In the genomic region with DNA sequence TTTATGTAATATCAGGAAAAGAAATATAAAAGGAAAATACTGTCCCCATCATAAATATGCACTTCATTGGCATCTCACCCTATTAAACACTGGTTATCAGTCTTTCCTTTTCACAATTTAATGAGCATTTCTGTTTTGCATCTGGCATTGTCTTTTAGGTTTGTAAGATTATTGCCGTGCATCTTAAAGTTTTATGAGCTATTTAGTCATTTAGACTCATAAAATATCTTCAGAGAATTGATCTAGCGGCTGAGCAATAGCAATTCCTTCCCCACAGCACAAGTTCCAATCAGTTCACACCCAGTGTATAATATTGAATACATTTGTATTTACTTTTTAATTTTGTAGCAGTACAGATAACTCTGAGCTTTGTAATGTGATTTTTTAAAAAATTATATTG, we compare ENCODE assay signal across 27 cellular contexts.
"Had no signal": no experiment of that assay in that cellular context is flagged by ENCODE, and none has a peak within 500 bp of the region (broad histone marks: within the 10 kb centered on the region; RNA-seq: fewer than 3 reads in every experiment).

No MANE protein-coding gene starts in this region.

- H3K4me2 ChIP-seq: neural progenitor cell had no signal

- H3K4me3 Mint-ChIP-seq: naive thymus-derived CD8-positive, alpha-beta T cell; nephron progenitor cell; neural progenitor cell; stimulated activated memory B cell treated with anti-CD40 and anti-IgM and Interleukin-4, amounts not matched to agents 10 μg/mL and 1 μg/mL and 100 μg/mL, for 72 hours; stimulated activated naive CD8-positive, alpha-beta T cell treated with anti-CD3 and anti-CD28 coated beads, Interleukin-15, amount 100 ng/mL, for 72 hours had no signal

- H3K27me3 Mint-ChIP-seq: naive thymus-derived CD8-positive, alpha-beta T cell; progenitor cell of endocrine pancreas; stimulated activated memory B cell treated with anti-CD40 and anti-IgM and Interleukin-4, amounts not matched to agents 10 μg/mL and 1 μg/mL and 100 μg/mL, for 72 hours; stimulated activated naive CD8-positive, alpha-beta T cell treated with anti-CD3 and anti-CD28 coated beads, Interleukin-15, amount 100 ng/mL, for 72 hours had no signal

- H3K9ac ChIP-seq: neural progenitor cell had no signal

- H3K4me1 Mint-ChIP-seq: nephron progenitor cell; neural progenitor cell; stimulated activated naive CD8-positive, alpha-beta T cell treated with anti-CD3 and anti-CD28 coated beads, Interleukin-15, amount 100 ng/mL, for 72 hours had no signal

- H3K27me3 ChIP-seq: left lung, neural progenitor cell, neutrophil, ovary, right atrium auricular region, sigmoid colon, tibial nerve, upper lobe of left lung, vagina had no signal

- H3K4me3 ChIP-seq: left lung, lower lobe of right lung, neural progenitor cell, ovary, right atrium auricular region, sigmoid colon, tibial nerve, upper lobe of left lung, vagina had no signal

- H3K9me3 ChIP-seq: lower lobe of right lung, neutrophil, ovary, right atrium auricular region, sigmoid colon, upper lobe of left lung, vagina had no signal

- DNase-seq: hippocampal formation; kidney glomerular epithelial cell; left cardiac atrium; left lung; lower lobe of right lung; mammary epithelial cell; naive thymus-derived CD8-positive, alpha-beta T cell; nephron progenitor cell; occipital lobe; ovary; sigmoid colon; small intestine; stimulated activated CD4-positive, alpha-beta T cell treated with anti-CD3 and anti-CD28 coated beads, Interleukin-1b, Interleukin-23, amount 100 ng/mL, for 48 hours; stimulated activated CD4-positive, alpha-beta T cell treated with anti-CD3 and anti-CD28 coated beads, Interleukin-2, amount 100 ng/mL, for 48 hours; stimulated activated CD4-positive, alpha-beta T cell treated with anti-CD3 and anti-CD28 coated beads, Interleukin-4, amount 100 ng/mL, for 4 hours; stimulated activated CD8-positive, alpha-beta memory T cell treated with anti-CD3 and anti-CD28 coated beads, Interleukin-4, amount 100 ng/mL, for 48 hours; stimulated activated naive CD4-positive, alpha-beta T cell treated with Interleukin-2 at 50 U/mL for 16 hours; stimulated activated naive CD8-positive, alpha-beta T cell treated with anti-CD3 and anti-CD28 coated beads, Interleukin-15, amount 100 ng/mL, for 72 hours; substantia nigra; upper lobe of left lung had no signal

- H3K27ac Mint-ChIP-seq: naive thymus-derived CD8-positive, alpha-beta T cell; nephron progenitor cell; neural progenitor cell; progenitor cell of endocrine pancreas; stimulated activated memory B cell treated with anti-CD40 and anti-IgM and Interleukin-4, amounts not matched to agents 10 μg/mL and 1 μg/mL and 100 μg/mL, for 72 hours; stimulated activated naive CD8-positive, alpha-beta T cell treated with anti-CD3 and anti-CD28 coated beads, Interleukin-15, amount 100 ng/mL, for 72 hours had no signal

- H3K36me3 Mint-ChIP-seq: neural progenitor cell had no signal

- H3K27ac ChIP-seq: left lung, lower lobe of right lung, neural progenitor cell, neutrophil, ovary, right atrium auricular region, sigmoid colon, tibial nerve, upper lobe of left lung, vagina had no signal

- H2AFZ ChIP-seq: neural progenitor cell had no signal

- ATAC-seq: left cardiac atrium; left lung; lower lobe of right lung; naive thymus-derived CD8-positive, alpha-beta T cell; stimulated activated memory B cell treated with anti-CD40 and anti-IgM and Interleukin-4, amounts not matched to agents 10 μg/mL and 1 μg/mL and 100 μg/mL, for 72 hours; stimulated activated naive CD8-positive, alpha-beta T cell treated with anti-CD3 and anti-CD28 coated beads, Interleukin-15, amount 100 ng/mL, for 72 hours had no signal

- H3K36me3 ChIP-seq: left lung, lower lobe of right lung, neural progenitor cell, neutrophil, ovary, right atrium auricular region, sigmoid colon, tibial nerve, upper lobe of left lung, vagina had no signal

- H3K4me1 ChIP-seq: left lung, lower lobe of right lung, neural progenitor cell, right atrium auricular region, tibial nerve, upper lobe of left lung, vagina had no signal
